1 cellular context compared by ENCODE assay signal in the genomic region with DNA sequence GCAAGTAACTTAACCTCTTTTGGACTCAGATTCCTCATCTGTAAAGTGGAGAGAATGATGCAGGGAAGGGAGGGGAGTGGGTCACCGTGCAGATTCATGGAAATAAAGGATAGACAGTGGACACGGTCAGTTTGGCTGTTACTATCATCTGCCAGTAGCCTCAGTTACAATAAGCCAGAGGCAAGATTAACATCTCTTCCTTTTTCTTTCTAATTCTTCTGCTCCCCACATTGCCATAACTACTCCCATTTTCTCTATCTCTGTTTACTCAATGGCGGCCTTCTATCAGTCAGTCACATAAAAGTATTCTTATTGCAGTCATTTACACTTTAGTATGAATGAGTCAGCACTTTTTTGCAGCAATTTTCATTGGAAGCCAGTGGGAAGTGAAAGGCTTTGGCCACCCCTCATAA.
TF ChIP-seq lines count a peak whose summit lies in the region.

No MANE protein-coding gene starts in this region.

TF ChIP-seq in HepG2, 621 proteins besides CTCF, POLR2A, EP300 and RAD21 (continued from another document):
- TF ChIP-seq NFE2L2 (IDR thresholded peaks at IDR 0.05; ENCODE audit: low read length), result peak; percentile 91
- no peak for TF ChIP-seq TAF15 (IDR thresholded peaks at IDR 0.05; ENCODE audit: low read depth, low read length, poor library complexity, severe bottlenecking)
